ENCODE assay signal across 1 cellular context in genomic region chr5:163354685-163355084, GRCh38.
TF ChIP-seq lines count a peak whose summit lies in the region.

No MANE protein-coding gene starts in this region.

TF ChIP-seq in HepG2, 621 proteins besides CTCF, POLR2A, EP300 and RAD21 (continued from another document):
- no peak for TF ChIP-seq SNAPC5 (CRISPR knock-in tag; IDR thresholded peaks at IDR 0.05; ENCODE audit: borderline replicate concordance)
- no peak for TF ChIP-seq ZNF7 (CRISPR knock-in tag; IDR thresholded peaks at IDR 0.05)
- no peak for TF ChIP-seq GFI1 (CRISPR knock-in tag; IDR thresholded peaks at IDR 0.05; ENCODE audit: borderline replicate concordance)
